In genomic region chr5:93873211-93873736, GRCh38 we compare ENCODE assay signal across 19 cellular contexts.
"Had no signal": no experiment of that assay in that cellular context is flagged by ENCODE, and none has a peak within 500 bp of the region (broad histone marks: within the 10 kb centered on the region; RNA-seq: fewer than 3 reads in every experiment).

No MANE protein-coding gene starts in this region.

- ATAC-seq: effector memory CD8-positive, alpha-beta T cell; gastroesophageal sphincter; left cardiac atrium; lower lobe of right lung had no signal

- H3K27ac Mint-ChIP-seq: dendritic cell treated with granulocyte-macrophage colony-stimulating factor and Interleukin-4, amounts not matched to agents 40 ng/mL and 50 ng/mL, for 4 days; effector memory CD8-positive, alpha-beta T cell; memory B cell; mesothelial cell of epicardium; nephron; type B pancreatic cell had no signal

- H3K4me1 Mint-ChIP-seq: mesothelial cell of epicardium, nephron had no signal

- H3K4me3 ChIP-seq: esophagus squamous epithelium, gastroesophageal sphincter, left ventricle myocardium inferior, lower lobe of right lung, sigmoid colon, skin epidermis, suprapubic skin, thyroid gland had no signal

- H3K27me3 ChIP-seq: esophagus squamous epithelium, gastroesophageal sphincter, neutrophil, sigmoid colon, suprapubic skin, thyroid gland had no signal

- H3K36me3 Mint-ChIP-seq: mesothelial cell of epicardium, type B pancreatic cell had no signal

- H3K36me3 ChIP-seq: gastroesophageal sphincter, left ventricle myocardium inferior, lower lobe of right lung, neutrophil, sigmoid colon, suprapubic skin, thyroid gland had no signal

- H3K27me3 Mint-ChIP-seq: dendritic cell treated with granulocyte-macrophage colony-stimulating factor and Interleukin-4, amounts not matched to agents 40 ng/mL and 50 ng/mL, for 4 days; effector memory CD8-positive, alpha-beta T cell; memory B cell; type B pancreatic cell had no signal

- H3K4me1 ChIP-seq: gastroesophageal sphincter, left ventricle myocardium inferior, lower lobe of right lung, suprapubic skin, thyroid gland had no signal

- H3K4me3 Mint-ChIP-seq: dendritic cell treated with granulocyte-macrophage colony-stimulating factor and Interleukin-4, amounts not matched to agents 40 ng/mL and 50 ng/mL, for 4 days; effector memory CD8-positive, alpha-beta T cell; memory B cell; mesothelial cell of epicardium; nephron; type B pancreatic cell had no signal

- H3K27ac ChIP-seq: esophagus squamous epithelium, gastroesophageal sphincter, left ventricle myocardium inferior, lower lobe of right lung, neutrophil, sigmoid colon, suprapubic skin, thyroid gland had no signal

- H3K9me3 ChIP-seq: esophagus squamous epithelium, gastroesophageal sphincter, left ventricle myocardium inferior, lower lobe of right lung, neutrophil, sigmoid colon, suprapubic skin, thyroid gland had no signal

- DNase-seq: effector memory CD8-positive, alpha-beta T cell; esophagus squamous epithelium; glutamatergic neuron; kidney; left cardiac atrium; left ventricle myocardium inferior; lower lobe of right lung; sigmoid colon; stimulated activated naive CD8-positive, alpha-beta T cell treated with anti-CD3 and anti-CD28 coated beads, Interleukin-15, Interleukin-2, amounts not matched to agents 100 U/mL and 50 U/mL, for 24 hours; thyroid gland had no signal

- H3K9me3 Mint-ChIP-seq: dendritic cell treated with granulocyte-macrophage colony-stimulating factor and Interleukin-4, amounts not matched to agents 40 ng/mL and 50 ng/mL, for 4 days; effector memory CD8-positive, alpha-beta T cell; memory B cell; mesothelial cell of epicardium; nephron; type B pancreatic cell had no signal
